Comparison of ENCODE assay signal across 8 cellular contexts in genomic region chr20:57089701-57090144, GRCh38.
DNase-seq lines count a peak whose midpoint lies in the region; ATAC-seq and TF ChIP-seq lines count a peak whose summit lies in the region.

No MANE protein-coding gene starts in this region.

- peaks cover 25% of the 10 kb centered on the region; the same call in 1 of the 2 replicates for H3K9me3 ChIP-seq in AG04450 (ENCODE audit: control insufficient read depth, insufficient read depth, low read length)
- H3K9me3 ChIP-seq in SJCRH30 (replicated peaks), result no peaks in the 10 kb centered on the region
- H3K9me3 ChIP-seq in heart right ventricle, result peaks cover 0 to 4% (median 0%) of the 10 kb centered on the region in 11 donors
- H3K9me3 ChIP-seq in psoas muscle, result no peaks in the 10 kb centered on the region

- ATAC-seq in HG03457 (IDR thresholded peaks at IDR 0.05; ENCODE audit: unreplicated experiment) (peak; percentile 62), heart right ventricle (peak; percentile 81 to 89 (median 84)), psoas muscle (peak in 3 of 4 donors; percentile 48 to 72 (median 63)), GM21576 (IDR thresholded peaks at IDR 0.05; ENCODE audit: unreplicated experiment) (no peak)

- peak; percentile 68 for TF ChIP-seq CTCF in AG04450 (IDR thresholded peaks at IDR 0.05; ENCODE audit: low read depth, low read length)
- TF ChIP-seq CTCF in GM13976 (IDR thresholded peaks at IDR 0.05; ENCODE audit: borderline replicate concordance, control extremely low read depth, extremely low read depth, insufficient read depth, missing control alignments), result peak; percentile 80
- peak; percentile 72 to 96 (median 87) for TF ChIP-seq CTCF in heart right ventricle (IDR thresholded peaks at IDR 0.05)
- peak; percentile 62 for TF ChIP-seq CTCF in psoas muscle (IDR thresholded peaks at IDR 0.05)

- H3K36me3 ChIP-seq in SJCRH30 (no peaks in the 10 kb centered on the region), heart right ventricle (no peaks in the 10 kb centered on the region), psoas muscle (ENCODE audit: insufficient read depth in 1 of 2, low read depth in 1 of 2) (no peaks in the 10 kb centered on the region)

- no peak for DNase-seq in AG04450 (ENCODE audit: low read depth, low spot score)
- peak; percentile 86 for DNase-seq in GM13976 (ENCODE audit: low spot score)
- DNase-seq in SJCRH30, result peak; percentile 90 to 92
- peak; percentile 3 to 54 (median 19) for DNase-seq in activated naive CD4-positive, alpha-beta T cell (lab: John Stamatoyannopoulos, UW)
- DNase-seq in heart right ventricle, result peak; percentile 35 to 73
- DNase-seq in psoas muscle, result peak; percentile 64 to 71

- H3K4me3 ChIP-seq in AG04450 (ENCODE audit: low read depth, low read length), result no peak overlapping the region
- H3K4me3 ChIP-seq in SJCRH30, result no peak overlapping the region
- no peak overlapping the region for H3K4me3 ChIP-seq in heart right ventricle
- no peak overlapping the region for H3K4me3 ChIP-seq in psoas muscle

- no peaks in the 10 kb centered on the region for H3K27me3 ChIP-seq in AG04450 (ENCODE audit: control insufficient read depth, insufficient read depth, low read length)
- no peaks in the 10 kb centered on the region for H3K27me3 ChIP-seq in SJCRH30
- H3K27me3 ChIP-seq in heart right ventricle, result peaks cover 0 to 43% (median 13%) of the 10 kb centered on the region in 7 donors
- H3K27me3 ChIP-seq in psoas muscle (ENCODE audit: insufficient read depth in 3 of 3, low read length in 2 of 3), result peaks cover 0 to 21% (median 2%) of the 10 kb centered on the region in 3 donors

- POLR2A ChIA-PET in AG04450 (lab: Yijun Ruan, JAX), result no interaction called here

- intact Hi-C loops in heart right ventricle (cut with DNase I) (loop anchor here in 9 of 10 donors (1.0 to 10.0 kb wide), 11 partner anchors 75 to 415 kb away; partner anchors contain the start of genes BMP7 (in 2 of the 9) and SPO11 (in 1 of the 9)), psoas muscle (cut with DNase I) (loop anchor here (2.0 to 5.0 kb wide), 2 partner anchors 257 to 258 kb away; no protein-coding TSS in a partner anchor)

- in situ Hi-C loops in GM13976 (cut with MboI; ENCODE audit: low sequenced_read_pairs, unreplicated experiment), result loop anchor here (10.0 to 25.0 kb wide), 2 partner anchors 235 to 398 kb away; partner anchors contain the start of gene SPO11

- H3K4me1 ChIP-seq in SJCRH30, result peaks cover 12% of the 10 kb centered on the region; the same call in 1 of the 2 replicates
- peaks cover 0 to 5% (median 0%) of the 10 kb centered on the region in 9 donors for H3K4me1 ChIP-seq in heart right ventricle
- H3K4me1 ChIP-seq in psoas muscle, result no peaks in the 10 kb centered on the region

- 14 to 22% methylated on average over 12 of the region's 12 CpGs for WGBS in heart right ventricle, 2 donors
- WGBS in psoas muscle, 3 donors, result 21 to 26% (median 21%) methylated on average over 12 of the region's 12 CpGs

- H3K27ac ChIP-seq in AG04450 (ENCODE audit: low read depth, low read length), result no peak overlapping the region
- no peak overlapping the region for H3K27ac ChIP-seq in SJCRH30
- no peak overlapping the region for H3K27ac ChIP-seq in heart right ventricle
- H3K27ac ChIP-seq in psoas muscle, result no peak overlapping the region

- CTCF ChIA-PET in AG04450 (lab: Charles Lee), result interaction anchor here (1.0 to 2.6 kb wide), 3 partner anchors 256 to 260 kb away, joined by 3 to 21 read pairs (median 11); no protein-coding TSS in a partner anchor
